8 cellular contexts compared by ENCODE assay signal in genomic region chr6:149565539-149566371, GRCh38. TPM values are rescaled to one million over a fixed set of nuclear protein-coding genes. Genes with fewer than 3 reads are reported as not detected.
DNase-seq lines count a peak whose midpoint lies in the region; ATAC-seq and TF ChIP-seq lines count a peak whose summit lies in the region.

No MANE protein-coding gene starts in this region.

- H3K4me1 Mint-ChIP-seq in WTC11 (peaks cover 15% of the 10 kb centered on the region), immature natural killer cell (peaks cover 14 to 29% of the 10 kb centered on the region in 2 donors)

- CTCF ChIA-PET in WTC11 (lab: Charles Lee) = interaction anchor here (0.6 to 1.5 kb wide), 11 partner anchors 11 to 364 kb away, joined by 3 to 7 read pairs (median 3); partner anchors contain the start of gene PPIL4

- peak overlapping the region; percentile 75 for H3K27ac ChIP-seq in smooth muscle cell (ENCODE audit: low read depth)

- H3K36me3 ChIP-seq in smooth muscle cell (ENCODE audit: low read depth) = no peaks in the 10 kb centered on the region

- H3K27me3 ChIP-seq in smooth muscle cell (ENCODE audit: low read depth) = no peaks in the 10 kb centered on the region

- peaks cover 36% of the 10 kb centered on the region for H4K20me1 ChIP-seq in smooth muscle cell (ENCODE audit: low read depth)

- no peaks in the 10 kb centered on the region for H3F3A ChIP-seq in smooth muscle cell (ENCODE audit: low read depth)

- peaks cover 10% of the 10 kb centered on the region for H3K4me1 ChIP-seq in smooth muscle cell (ENCODE audit: low read depth)

- peak overlapping the region; percentile 99 for H3K4me2 ChIP-seq in smooth muscle cell

- H3K36me3 Mint-ChIP-seq in WTC11 (no peaks in the 10 kb centered on the region), immature natural killer cell (no peaks in the 10 kb centered on the region)

- TF ChIP-seq CTCF in WTC11 (IDR thresholded peaks at IDR 0.05) = no peak
- peak; percentile 83 for TF ChIP-seq CTCF in cardiac fibroblast (IDR thresholded peaks at IDR 0.05; ENCODE audit: low read depth, low read length)
- peak; percentile 49 for TF ChIP-seq CTCF in smooth muscle cell (IDR thresholded peaks at IDR 0.05; ENCODE audit: borderline replicate concordance, insufficient read depth, poor library complexity, severe bottlenecking)

- peak overlapping the region; percentile 90 for H3K9ac ChIP-seq in smooth muscle cell (ENCODE audit: low read depth)

- peak; percentile 99 for DNase-seq in AG08395 (ENCODE audit: low spot score)
- peak; percentile 94 for DNase-seq in NCI-H2227 (lab: John Stamatoyannopoulos, UW; ENCODE audit: unreplicated experiment)
- peak; percentile 95 for DNase-seq in WTC11 (ENCODE audit: low spot score)
- peak; percentile 96 for DNase-seq in cardiac fibroblast (ENCODE audit: low read depth in 2 of 2)
- DNase-seq in immature natural killer cell = peak; percentile 96
- peak; percentile 88 for DNase-seq in smooth muscle cell (lab: John Stamatoyannopoulos, UW; ENCODE audit: unreplicated experiment)

- H3K27ac Mint-ChIP-seq in WTC11 = peak overlapping the region; percentile 80; the same call in 1 of the 2 replicates
- H3K27ac Mint-ChIP-seq in immature natural killer cell = peak overlapping the region; percentile 76 to 95 (median 93)

- H3K27me3 Mint-ChIP-seq in WTC11 (ENCODE audit: low read depth) (no peaks in the 10 kb centered on the region; the same call in 1 of the 2 replicates), immature natural killer cell (ENCODE audit: low read depth in 3 of 3) (peaks cover 5 to 11% (median 9%) of the 10 kb centered on the region in 3 donors)

- H3K9me3 Mint-ChIP-seq in WTC11 = no peaks in the 10 kb centered on the region
- no peaks in the 10 kb centered on the region for H3K9me3 Mint-ChIP-seq in immature natural killer cell

- ATAC-seq in GM18873 (IDR thresholded peaks at IDR 0.05; ENCODE audit: low FRiP score, unreplicated experiment) (peak; percentile 82), HG03159 (IDR thresholded peaks at IDR 0.05; ENCODE audit: unreplicated experiment) (peak; percentile 77), WTC11 (peak; percentile 92)

- peaks cover 34% of the 10 kb centered on the region for H3K79me2 ChIP-seq in smooth muscle cell (ENCODE audit: low read depth)

- H3K9me3 ChIP-seq in smooth muscle cell (replicated peaks; ENCODE audit: low read depth) = no peaks in the 10 kb centered on the region

- peak overlapping the region; percentile 99 for H2AFZ ChIP-seq in smooth muscle cell (ENCODE audit: low read depth)

- peak overlapping the region; percentile 84 to 87 for H3K4me3 ChIP-seq in cardiac fibroblast (replicated peaks in 1 of 2; ENCODE audit: low read depth in 2 of 2, low read length in 2 of 2)
- H3K4me3 ChIP-seq in smooth muscle cell = peak overlapping the region; percentile 94

- H3K4me3 Mint-ChIP-seq in WTC11 = peak overlapping the region; percentile 84
- H3K4me3 Mint-ChIP-seq in immature natural killer cell = peak overlapping the region; percentile 89 to 96 (median 93)

- 1% methylated on average over 38 of the region's 55 CpGs for WGBS in smooth muscle cell (ENCODE audit: low lambda C conversion rate)

- POLR2A ChIA-PET in WTC11 (lab: Charles Lee) = no interaction called here

TF ChIP-seq in WTC11, 78 proteins besides CTCF, POLR2A, EP300 and RAD21:
- TF ChIP-seq, protein P1, sequence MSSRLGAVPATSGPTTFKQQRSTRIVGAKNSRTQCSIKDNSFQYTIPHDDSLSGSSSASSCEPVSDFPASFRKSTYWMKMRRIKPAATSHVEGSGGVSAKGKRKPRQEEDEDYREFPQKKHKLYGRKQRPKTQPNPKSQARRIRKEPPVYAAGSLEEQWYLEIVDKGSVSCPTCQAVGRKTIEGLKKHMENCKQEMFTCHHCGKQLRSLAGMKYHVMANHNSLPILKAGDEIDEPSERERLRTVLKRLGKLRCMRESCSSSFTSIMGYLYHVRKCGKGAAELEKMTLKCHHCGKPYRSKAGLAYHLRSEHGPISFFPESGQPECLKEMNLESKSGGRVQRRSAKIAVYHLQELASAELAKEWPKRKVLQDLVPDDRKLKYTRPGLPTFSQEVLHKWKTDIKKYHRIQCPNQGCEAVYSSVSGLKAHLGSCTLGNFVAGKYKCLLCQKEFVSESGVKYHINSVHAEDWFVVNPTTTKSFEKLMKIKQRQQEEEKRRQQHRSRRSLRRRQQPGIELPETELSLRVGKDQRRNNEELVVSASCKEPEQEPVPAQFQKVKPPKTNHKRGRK (CRISPR knock-in tag; IDR thresholded peaks at IDR 0.05; ENCODE audit: borderline replicate concordance) = no peak
- TF ChIP-seq TEAD4 (CRISPR knock-in tag; IDR thresholded peaks at IDR 0.05) (no peak), CDX4 (CRISPR knock-in tag; IDR thresholded peaks at IDR 0.05; ENCODE audit: borderline replicate concordance) (no peak), MXD4 (CRISPR knock-in tag; IDR thresholded peaks at IDR 0.05; ENCODE audit: borderline replicate concordance) (no peak), SP1 (CRISPR knock-in tag; conservative IDR thresholded peaks at IDR 0.05) (0 out of 2 replicates have a peak, but pooled peaks have one; percentile 14), ZNF423 (CRISPR knock-in tag; IDR thresholded peaks at IDR 0.05) (no peak), ZNF219 (CRISPR knock-in tag; IDR thresholded peaks at IDR 0.05; ENCODE audit: borderline replicate concordance) (no peak), NFATC4 (CRISPR knock-in tag; IDR thresholded peaks at IDR 0.05) (no peak), NR3C1 (CRISPR knock-in tag; conservative IDR thresholded peaks at IDR 0.05; ENCODE audit: low read depth) (no peak), TP53 (CRISPR knock-in tag; IDR thresholded peaks at IDR 0.05) (no peak), GABPB1 (CRISPR knock-in tag; IDR thresholded peaks at IDR 0.05) (peak; percentile 51), ATF3 (CRISPR knock-in tag; conservative IDR thresholded peaks at IDR 0.05) (no peak), JUN (CRISPR knock-in tag; IDR thresholded peaks at IDR 0.05) (no peak), CREB1 (CRISPR knock-in tag; IDR thresholded peaks at IDR 0.05) (no peak), GRHL2 (CRISPR knock-in tag; IDR thresholded peaks at IDR 0.05; ENCODE audit: insufficient replicate concordance, severe bottlenecking) (no peak)
- TF ChIP-seq, protein P2, sequence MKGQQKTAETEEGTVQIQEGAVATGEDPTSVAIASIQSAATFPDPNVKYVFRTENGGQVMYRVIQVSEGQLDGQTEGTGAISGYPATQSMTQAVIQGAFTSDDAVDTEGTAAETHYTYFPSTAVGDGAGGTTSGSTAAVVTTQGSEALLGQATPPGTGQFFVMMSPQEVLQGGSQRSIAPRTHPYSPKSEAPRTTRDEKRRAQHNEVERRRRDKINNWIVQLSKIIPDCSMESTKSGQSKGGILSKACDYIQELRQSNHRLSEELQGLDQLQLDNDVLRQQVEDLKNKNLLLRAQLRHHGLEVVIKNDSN (CRISPR knock-in tag; IDR thresholded peaks at IDR 0.05) = no peak

RNA-seq across cellular contexts. Expression of gene GINM1, which starts 0.4 kb away (rescaled TPM):
- 16.8 to 21.4 TPM (median 19.9 TPM) in 3 replicates for total RNA-seq in WTC11 (2021)
- 10 to 100 TPM; 22.5 to 26.4 (median 25.5) TPM for polyA plus RNA-seq in immature natural killer cell
- total RNA-seq in smooth muscle cell = 48.0 and 52.6 TPM in 2 replicates
- polyA plus RNA-seq in smooth muscle cell = 45.9 and 46.8 TPM in 2 replicates

RNA-seq across cellular contexts. Expression of gene PPIL4, which starts 19.9 kb away (rescaled TPM):
- 24.8 to 28.1 TPM (median 27.7 TPM) in 3 replicates for total RNA-seq in WTC11 (2021)
- polyA plus RNA-seq in immature natural killer cell = 10 to 100 TPM in 1 of 3 donors, 1 to 10 TPM in 2; 5.2 to 13.1 (median 9.4) TPM
- total RNA-seq in smooth muscle cell = 64.8 and 65.3 TPM in 2 replicates
- polyA plus RNA-seq in smooth muscle cell = 30.8 and 36.8 TPM in 2 replicates

Comparison
In these comparisons a context has a peak if more than half of its experiments do, and no peak if none do; other contexts are left out.
1. Peak in every context shown above with its lines: DNase-seq, ATAC-seq, H3K4me3 ChIP-seq and H3K27ac ChIP-seq.